1 cellular context compared by ENCODE assay signal in genomic region chr17:79003661-79004411, GRCh38.
TF ChIP-seq lines count a peak whose summit lies in the region.

No MANE protein-coding gene starts in this region.

TF ChIP-seq in H1, 55 proteins besides CTCF, POLR2A, EP300 and RAD21:
- TF ChIP-seq HDAC6 (IDR thresholded peaks at IDR 0.05; ENCODE audit: low read depth, low read length) (peak; percentile 82), CHD7 (IDR thresholded peaks at IDR 0.05; ENCODE audit: insufficient replicate concordance, low read length) (no peak), TCF12 (IDR thresholded peaks at IDR 0.05; ENCODE audit: low read depth, low read length) (0 out of 2 replicates have a peak, but pooled peaks have one; percentile 57), EZH2 (IDR thresholded peaks at IDR 0.05; ENCODE audit: low read depth, low read length, severe bottlenecking) (no peak), POLR2AphosphoS5 (IDR thresholded peaks at IDR 0.05; ENCODE audit: low read depth, low read length) (peak; percentile 74; the same call in 1 of the 2 replicates)
TF ChIP-seq in H1: peak in this region for 3.
